Comparison of ENCODE assay signal across 21 cellular contexts in genomic region chr6:124536157-124536556, GRCh38.
"Had no signal": no experiment of that assay in that cellular context is flagged by ENCODE, and none has a peak within 500 bp of the region (broad histone marks: within the 10 kb centered on the region; RNA-seq: fewer than 3 reads in every experiment).

No MANE protein-coding gene starts in this region.

- DNase-seq: activated CD4-positive, alpha-beta T cell treated with anti-CD3 and anti-CD28 coated beads for 4 hours; activated CD4-positive, alpha-beta T cell treated with anti-CD3 and anti-CD28 coated beads, Interleukin-2, amount 50 U/mL, for 4 hours; activated CD4-positive, CD25-positive, alpha-beta regulatory T cell; activated effector memory CD4-positive, alpha-beta T cell treated with Interleukin-2 at 50 U/mL for 16 hours; activated naive CD4-positive, alpha-beta T cell treated with Interleukin-2 at 50 U/mL for 16 hours; anterior cingulate cortex; cortex of kidney; effector memory CD8-positive, alpha-beta T cell; erythroblast; head of caudate nucleus; hippocampal formation; left ventricle myocardium superior; naive B cell; spleen; stimulated activated naive CD8-positive, alpha-beta T cell treated with anti-CD3 and anti-CD28 coated beads, Interleukin-15, Interleukin-2, amounts not matched to agents 100 U/mL and 50 U/mL, for 24 hours; testis; transverse colon had no signal

- H3K4me1 Mint-ChIP-seq: naive B cell had no signal

- H3K9me3 ChIP-seq: spleen, testis, transverse colon had no signal

- H3K27ac ChIP-seq: spleen, testis, transverse colon had no signal

- ATAC-seq: effector memory CD8-positive, alpha-beta T cell; left ventricle myocardium superior; right cardiac atrium; stimulated activated naive CD8-positive, alpha-beta T cell treated with anti-CD3 and anti-CD28 coated beads, Interleukin-15, Interleukin-2, amounts not matched to agents 100 U/mL and 50 U/mL, for 24 hours had no signal

- H3K9me3 Mint-ChIP-seq: mesothelial cell of epicardium had no signal

- H3K4me3 Mint-ChIP-seq: activated naive CD8-positive, alpha-beta T cell; brain; effector memory CD8-positive, alpha-beta T cell; mesothelial cell of epicardium; naive B cell had no signal

- H3K4me1 ChIP-seq: spleen, testis had no signal

- H3K36me3 Mint-ChIP-seq: activated naive CD8-positive, alpha-beta T cell; brain; mesothelial cell of epicardium; naive B cell had no signal

- H3K27ac Mint-ChIP-seq: effector memory CD8-positive, alpha-beta T cell; mesothelial cell of epicardium; naive B cell had no signal

- H3K36me3 ChIP-seq: spleen, transverse colon had no signal

- H3K4me3 ChIP-seq: spleen, testis, transverse colon had no signal

- H3K27me3 ChIP-seq: spleen, testis, transverse colon had no signal

- H3K27me3 Mint-ChIP-seq: activated naive CD8-positive, alpha-beta T cell; effector memory CD8-positive, alpha-beta T cell; naive B cell had no signal
